ENCODE assay signal across 11 cellular contexts in genomic region chr13:38398810-38399493, GRCh38. TPM values are rescaled to one million over a fixed set of nuclear protein-coding genes. Genes with fewer than 3 reads are reported as not detected.
A peak's percentile ranks its signal among the peaks of the same experiment; 100 is the strongest.
DNase-seq lines count a peak whose midpoint lies in the region; ATAC-seq and TF ChIP-seq lines count a peak whose summit lies in the region.
"Had no signal": no experiment of that assay in that cellular context is flagged by ENCODE, and none has a peak within 500 bp of the region (broad histone marks: within the 10 kb centered on the region; RNA-seq: fewer than 3 reads in every experiment).

No MANE protein-coding gene starts in this region.

- TF ChIP-seq CTCF in retinal pigment epithelial cell (conservative IDR thresholded peaks at IDR 0.05; ENCODE audit: low read depth, low read length) = no peak

- peak; percentile 85 for DNase-seq in GM04504 (ENCODE audit: low read depth)
- peak; percentile 93 for DNase-seq in MV-4-11 (lab: John Stamatoyannopoulos, UW)
- peak; percentile 27 for DNase-seq in epidermal melanocyte (ENCODE audit: insufficient read length, low spot score)
- peak; percentile 33 for DNase-seq in retinal pigment epithelial cell (ENCODE audit: low read depth)
- DNase-seq in KBM-7 = no peak
- no peak for DNase-seq in H7
- DNase-seq: heart left ventricle; NCI-H446 treated with DMSO at 0.1 percent for 48 hours; stimulated activated naive CD8-positive, alpha-beta T cell treated with anti-CD3 and anti-CD28 coated beads, Interleukin-15, amount 100 ng/mL, for 72 hours; T-helper 1 cell had no signal

- no peak overlapping the region for H3K4me3 ChIP-seq in retinal pigment epithelial cell (ENCODE audit: low read length)
- H3K4me3 ChIP-seq in H7 (ENCODE audit: insufficient read depth, low read depth, low read length) = no peak overlapping the region
- H3K4me3 ChIP-seq: heart left ventricle had no signal

- ATAC-seq in GM18517 (IDR thresholded peaks at IDR 0.05; ENCODE audit: unreplicated experiment) = no peak
- ATAC-seq: heart left ventricle; stimulated activated naive CD8-positive, alpha-beta T cell treated with anti-CD3 and anti-CD28 coated beads, Interleukin-15, amount 100 ng/mL, for 72 hours had no signal

- H3K27me3 ChIP-seq in H7 (ENCODE audit: control insufficient read depth, insufficient read depth, low read length) = no peaks in the 10 kb centered on the region
- H3K27me3 ChIP-seq: heart left ventricle had no signal

- in situ Hi-C loops in KBM-7 (cut with MboI; ENCODE audit: low pct_unique_long_range_greater_than_20kb, low sequenced_read_pairs) = no loop called here

- H3K36me3 ChIP-seq in H7 (replicated peaks; ENCODE audit: control insufficient read depth, insufficient read depth, low read length) = no peaks in the 10 kb centered on the region
- H3K36me3 ChIP-seq: heart left ventricle had no signal

RNA-seq across cellular contexts. Expression of gene UFM1, which starts 49.3 kb away (rescaled TPM):
- 24.8 and 39.6 TPM in 2 replicates for total RNA-seq in H7 (2014; rRNA removed; shearing (Covaris generic))

Comparison
In these comparisons a context has a peak if more than half of its experiments do, and no peak if none do; other contexts are left out.
1. DNase-seq: peak in GM04504 (single experiment), MV-4-11 (single experiment), epidermal melanocyte (single experiment) and retinal pigment epithelial cell (single experiment); none in KBM-7 (single experiment) and H7 (single experiment).